In the genomic region with DNA sequence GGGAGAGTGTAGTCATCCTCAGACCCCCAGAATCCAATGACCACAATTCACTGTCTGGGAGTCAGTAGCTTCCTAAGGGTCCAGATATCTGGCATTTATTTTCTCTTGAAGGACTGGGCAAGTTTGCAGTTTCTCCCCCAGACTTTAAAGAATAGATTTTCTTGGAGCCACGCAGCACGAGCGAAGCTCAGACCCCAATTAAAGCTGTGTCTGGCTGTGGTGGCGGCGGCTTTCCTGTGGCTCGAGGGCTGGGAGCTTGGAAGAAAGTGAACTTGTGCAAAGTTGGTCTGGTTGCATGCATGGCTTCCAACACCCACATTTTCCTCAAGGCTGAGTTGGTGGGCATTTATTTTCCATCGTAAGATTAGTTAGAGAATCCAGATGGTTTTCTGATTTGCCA, we compare ENCODE assay signal across 19 cellular contexts.
DNase-seq lines count a peak whose midpoint lies in the region; ATAC-seq and TF ChIP-seq lines count a peak whose summit lies in the region.
"Had no signal": no experiment of that assay in that cellular context is flagged by ENCODE, and none has a peak within 500 bp of the region (broad histone marks: within the 10 kb centered on the region; RNA-seq: fewer than 3 reads in every experiment).

No MANE protein-coding gene starts in this region.

- no peak overlapping the region for H2AK5ac ChIP-seq in mesenchymal stem cell (ENCODE audit: low read length, severe bottlenecking)

- H3K9ac ChIP-seq in mesenchymal stem cell (ENCODE audit: low read length) = no peak overlapping the region

- H3K36me3 ChIP-seq in mesenchymal stem cell (ENCODE audit: control insufficient read depth in 1 of 2, insufficient read depth in 2 of 2, low read depth in 1 of 2, low read length in 2 of 2) = no peaks in the 10 kb centered on the region
- no peaks in the 10 kb centered on the region for H3K36me3 ChIP-seq in thoracic aorta

- H3K14ac ChIP-seq in mesenchymal stem cell (ENCODE audit: low read length in 2 of 2) = no peak overlapping the region

- H3K4me1 ChIP-seq in mesenchymal stem cell (ENCODE audit: control insufficient read depth, insufficient read depth, low read depth, low read length) (peaks cover 10% of the 10 kb centered on the region), thoracic aorta (ENCODE audit: control insufficient read depth in 1 of 2, low read depth in 2 of 2) (peaks cover 13 to 32% of the 10 kb centered on the region in 2 donors)

- peaks cover 18% of the 10 kb centered on the region for H3K9me3 ChIP-seq in mesenchymal stem cell (ENCODE audit: control insufficient read depth, low read length)
- H3K9me3 ChIP-seq in thoracic aorta = no peaks in the 10 kb centered on the region

- H3K4me2 ChIP-seq in mesenchymal stem cell (ENCODE audit: low read length, poor library complexity, severe bottlenecking) = no peak overlapping the region

- WGBS in mesenchymal stem cell = 93% methylated on average over 7 of the region's 7 CpGs

- H2BK120ac ChIP-seq in mesenchymal stem cell (ENCODE audit: low read depth, low read length) = no peak overlapping the region

- H3K18ac ChIP-seq in mesenchymal stem cell (ENCODE audit: low read depth in 1 of 2, low read length in 2 of 2) = no peak overlapping the region

- H3K27ac Mint-ChIP-seq in natural killer cell treated with Interleukin-12 subunit alpha and Interleukin-12 subunit beta and Interleukin-15 and Interleukin-18, amount 100 ng/mL, for 72 hours = no peak overlapping the region
- H3K27ac Mint-ChIP-seq: B cell; CD4-positive, alpha-beta memory T cell; H9 had no signal

- peak; percentile 13 for DNase-seq in activated CD8-positive, alpha-beta memory T cell treated with anti-CD3 and anti-CD28 coated beads for 24 hours
- DNase-seq in activated CD8-positive, alpha-beta memory T cell treated with anti-CD3 and anti-CD28 coated beads, Interleukin-2, amount 50 U/mL, for 4 hours = no peak
- DNase-seq in ecto neural progenitor cell (ENCODE audit: low spot score) (peak; percentile 24), mesenchymal stem cell (no peak), thoracic aorta (ENCODE audit: low spot score) (no peak), DMS53 (lab: John Stamatoyannopoulos, UW) (no peak)
- no peak for DNase-seq in natural killer cell treated with Interleukin-12 subunit alpha and Interleukin-12 subunit beta and Interleukin-15 and Interleukin-18, amount 100 ng/mL, for 72 hours (ENCODE audit: low spot score)
- DNase-seq: Calu3; CD4-positive, alpha-beta memory T cell; Karpas-422; MM.1S; NCI-H1105; NCI-H187; NCI-H446; NCI-H69 had no signal

- H2AFZ ChIP-seq in mesenchymal stem cell (ENCODE audit: low read depth, low read length) = no peak overlapping the region

- H2BK12ac ChIP-seq in mesenchymal stem cell (ENCODE audit: low read length in 2 of 2) = no peak overlapping the region

- H3K79me1 ChIP-seq in mesenchymal stem cell (replicated peaks; ENCODE audit: low read length, poor library complexity, severe bottlenecking) = no peaks in the 10 kb centered on the region

- no peaks in the 10 kb centered on the region for H3K9me3 Mint-ChIP-seq in natural killer cell treated with Interleukin-12 subunit alpha and Interleukin-12 subunit beta and Interleukin-15 and Interleukin-18, amount 100 ng/mL, for 72 hours

- no peak overlapping the region for H2BK5ac ChIP-seq in mesenchymal stem cell (ENCODE audit: low read depth, low read length, poor library complexity, severe bottlenecking)

- H3K4me3 ChIP-seq in mesenchymal stem cell (ENCODE audit: insufficient read depth in 1 of 2, low read depth in 1 of 2, low read length in 2 of 2) (no peak overlapping the region), thoracic aorta (no peak overlapping the region)

- H2BK15ac ChIP-seq in mesenchymal stem cell (ENCODE audit: low read depth, poor library complexity, severe bottlenecking) = no peak overlapping the region

- H4K91ac ChIP-seq in mesenchymal stem cell (ENCODE audit: low read length) = no peak overlapping the region

- no peak for TF ChIP-seq CTCF in thoracic aorta (IDR thresholded peaks at IDR 0.05)

- no peaks in the 10 kb centered on the region for H3K36me3 Mint-ChIP-seq in natural killer cell treated with Interleukin-12 subunit alpha and Interleukin-12 subunit beta and Interleukin-15 and Interleukin-18, amount 100 ng/mL, for 72 hours
- H3K36me3 Mint-ChIP-seq: CD4-positive, alpha-beta memory T cell had no signal

- no peak overlapping the region for H4K8ac ChIP-seq in mesenchymal stem cell (ENCODE audit: low read length)

- H3K27me3 ChIP-seq in mesenchymal stem cell (ENCODE audit: control insufficient read depth in 1 of 2, insufficient read depth in 1 of 2, low read length in 2 of 2) = peaks cover 5 to 8% of the 10 kb centered on the region in 2 experiments
- no peaks in the 10 kb centered on the region for H3K27me3 ChIP-seq in thoracic aorta (replicated peaks; ENCODE audit: insufficient read depth)

- H3K4me1 Mint-ChIP-seq in natural killer cell treated with Interleukin-12 subunit alpha and Interleukin-12 subunit beta and Interleukin-15 and Interleukin-18, amount 100 ng/mL, for 72 hours (ENCODE audit: low read depth in 2 of 2) = peaks cover 0 to 7% of the 10 kb centered on the region in 2 donors
- H3K4me1 Mint-ChIP-seq: B cell had no signal

- no peak overlapping the region for H3K23ac ChIP-seq in mesenchymal stem cell (ENCODE audit: low read length in 2 of 2)

- H3K4ac ChIP-seq in mesenchymal stem cell (ENCODE audit: low read depth in 1 of 2, low read length in 2 of 2) = no peak overlapping the region

- ATAC-seq in thoracic aorta (ENCODE audit: insufficient number of reproducible peaks, low FRiP score, low read depth) = no peak
- ATAC-seq in HG03175 (IDR thresholded peaks at IDR 0.05; ENCODE audit: unreplicated experiment) = no peak
- ATAC-seq in natural killer cell treated with Interleukin-12 subunit alpha and Interleukin-12 subunit beta and Interleukin-15 and Interleukin-18, amount 100 ng/mL, for 72 hours = no peak

- H3K27ac ChIP-seq in mesenchymal stem cell (ENCODE audit: low read length, poor library complexity, severe bottlenecking) (peak overlapping the region; percentile 50), thoracic aorta (peak overlapping the region; percentile 21 to 70)
- H3K27ac ChIP-seq: 22Rv1 had no signal

- H3K4me3 Mint-ChIP-seq in natural killer cell treated with Interleukin-12 subunit alpha and Interleukin-12 subunit beta and Interleukin-15 and Interleukin-18, amount 100 ng/mL, for 72 hours = no peak overlapping the region
- H3K4me3 Mint-ChIP-seq: B cell; CD4-positive, alpha-beta memory T cell; H9 had no signal

- peaks cover 19 to 52% of the 10 kb centered on the region in 2 donors for H3K27me3 Mint-ChIP-seq in natural killer cell treated with Interleukin-12 subunit alpha and Interleukin-12 subunit beta and Interleukin-15 and Interleukin-18, amount 100 ng/mL, for 72 hours

Comparison
In these comparisons a context has a peak if more than half of its experiments do, and no peak if none do; other contexts are left out.
1. DNase-seq: peak in activated CD8-positive, alpha-beta memory T cell treated with anti-CD3 and anti-CD28 coated beads for 24 hours (single experiment) and ecto neural progenitor cell (single experiment); none in activated CD8-positive, alpha-beta memory T cell treated with anti-CD3 and anti-CD28 coated beads, Interleukin-2, amount 50 U/mL, for 4 hours (single experiment), mesenchymal stem cell (single experiment), thoracic aorta (single experiment), DMS53 (single experiment) and natural killer cell treated with Interleukin-12 subunit alpha and Interleukin-12 subunit beta and Interleukin-15 and Interleukin-18, amount 100 ng/mL, for 72 hours (single experiment).